In the genomic region with DNA sequence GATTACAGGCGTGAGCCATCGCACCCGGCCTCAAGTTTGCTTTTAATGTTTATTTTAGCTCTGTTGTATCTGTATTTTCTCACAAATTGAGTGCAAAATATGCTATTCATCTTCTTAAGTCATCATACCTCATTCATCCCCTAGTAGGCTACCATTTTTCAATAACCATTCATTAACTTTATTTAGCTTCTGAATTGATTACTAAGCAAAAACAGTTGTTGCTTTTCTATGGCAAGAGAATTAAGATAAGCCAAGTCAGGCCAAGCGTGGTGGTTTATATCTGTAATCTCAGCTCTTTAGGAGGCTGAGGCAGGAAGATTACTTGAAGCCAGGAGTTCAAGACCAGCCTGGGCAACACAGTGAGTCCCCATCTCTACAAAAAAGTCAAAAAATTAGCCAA, we compare ENCODE assay signal across 26 cellular contexts.
"Had no signal": no experiment of that assay in that cellular context is flagged by ENCODE, and none has a peak within 500 bp of the region (broad histone marks: within the 10 kb centered on the region; RNA-seq: fewer than 3 reads in every experiment).

No MANE protein-coding gene starts in this region.

- H3K27me3 Mint-ChIP-seq: dendritic cell treated with granulocyte-macrophage colony-stimulating factor and Interleukin-4, amounts not matched to agents 40 ng/mL and 50 ng/mL, for 4 days; effector memory CD8-positive, alpha-beta T cell; memory B cell had no signal

- FAIRE-seq: endometrium, islet of Langerhans had no signal

- H3K27ac ChIP-seq: colonic mucosa, epithelial cell of prostate, esophagus squamous epithelium, gastrocnemius medialis, heart right ventricle, left lung, lower lobe of right lung had no signal

- H3K4me1 Mint-ChIP-seq: endodermal cell; memory B cell; naive thymus-derived CD4-positive, alpha-beta T cell had no signal

- H3K9me3 Mint-ChIP-seq: endodermal cell had no signal

- H3K4me3 Mint-ChIP-seq: dendritic cell treated with granulocyte-macrophage colony-stimulating factor and Interleukin-4, amounts not matched to agents 40 ng/mL and 50 ng/mL, for 4 days; effector memory CD8-positive, alpha-beta T cell; endodermal cell; memory B cell; naive thymus-derived CD4-positive, alpha-beta T cell had no signal

- H3K9me3 ChIP-seq: colonic mucosa, esophagus squamous epithelium, gastrocnemius medialis, left lung, lower lobe of right lung had no signal

- H3K36me3 ChIP-seq: colonic mucosa, esophagus squamous epithelium, gastrocnemius medialis, heart right ventricle, left lung, lower lobe of right lung had no signal

- H3K27ac Mint-ChIP-seq: dendritic cell treated with granulocyte-macrophage colony-stimulating factor and Interleukin-4, amounts not matched to agents 40 ng/mL and 50 ng/mL, for 4 days; effector memory CD8-positive, alpha-beta T cell; endodermal cell; memory B cell had no signal

- H3K4me1 ChIP-seq: colonic mucosa, esophagus squamous epithelium, gastrocnemius medialis, heart right ventricle, left lung, lower lobe of right lung had no signal

- H3K27me3 ChIP-seq: colonic mucosa, esophagus squamous epithelium, gastrocnemius medialis, heart right ventricle, left lung had no signal

- ATAC-seq: effector memory CD8-positive, alpha-beta T cell; esophagus mucosa; gastrocnemius medialis; heart right ventricle; left cardiac atrium; left lung; left ventricle myocardium superior; lower lobe of right lung; naive thymus-derived CD4-positive, alpha-beta T cell had no signal

- H3K36me3 Mint-ChIP-seq: memory B cell; naive thymus-derived CD4-positive, alpha-beta T cell had no signal

- DNase-seq: colonic mucosa; cortex of kidney; effector CD8-positive, alpha-beta T cell; effector memory CD8-positive, alpha-beta T cell; endodermal cell; erythroblast; esophagus squamous epithelium; foreskin fibroblast; gastrocnemius medialis; glutamatergic neuron; head of caudate nucleus; heart right ventricle; hippocampal formation; left cardiac atrium; left lung; left ventricle myocardium superior; lower lobe of right lung; mesendoderm; midbrain; naive thymus-derived CD4-positive, alpha-beta T cell had no signal

- H3K4me3 ChIP-seq: colonic mucosa, esophagus squamous epithelium, gastrocnemius medialis, heart right ventricle, left lung, lower lobe of right lung had no signal
